9 cellular contexts compared by ENCODE assay signal in the genomic region with DNA sequence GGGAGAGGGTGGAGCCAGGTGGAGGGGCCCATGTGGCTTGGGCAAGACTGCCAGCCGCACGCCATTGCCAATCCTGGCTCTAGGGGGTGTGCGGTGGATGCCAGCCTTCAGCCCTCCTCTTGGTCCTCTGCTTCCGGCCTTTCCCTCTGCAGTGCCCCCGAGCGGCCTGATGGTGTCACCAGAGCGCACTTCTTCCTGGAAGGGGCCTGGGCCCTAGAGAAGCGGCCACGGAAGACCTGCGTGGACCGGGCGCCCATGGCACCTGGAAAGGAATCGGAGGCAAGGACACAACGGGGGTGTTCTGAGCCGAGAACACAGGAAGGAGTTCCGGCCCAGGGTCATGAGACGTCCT.
DNase-seq lines count a peak whose midpoint lies in the region; TF ChIP-seq lines count a peak whose summit lies in the region.
"Had no signal": no experiment of that assay in that cellular context is flagged by ENCODE, and none has a peak within 500 bp of the region (broad histone marks: within the 10 kb centered on the region; RNA-seq: fewer than 3 reads in every experiment).

No MANE protein-coding gene starts in this region.

- H3K9me3 Mint-ChIP-seq in chondrocyte (ENCODE audit: low read depth), result peaks cover 4% of the 10 kb centered on the region

- peak; percentile 85 for TF ChIP-seq CTCF in HEK293 (tag by site-specific recombination; IDR thresholded peaks at IDR 0.05)
- TF ChIP-seq CTCF in RWPE1 (conservative IDR thresholded peaks at IDR 0.05; ENCODE audit: low read depth), result peak; percentile 84
- TF ChIP-seq CTCF in chondrocyte (IDR thresholded peaks at IDR 0.05), result peak; percentile 87
- TF ChIP-seq CTCF in kidney epithelial cell (IDR thresholded peaks at IDR 0.05; ENCODE audit: insufficient read depth, low read length, poor library complexity, severe bottlenecking), result peak; percentile 94

- H3K4me1 ChIP-seq in HEK293 (ENCODE audit: control insufficient read depth, insufficient read depth, low read length), result no peaks in the 10 kb centered on the region; the same call in 1 of the 2 replicates

- H3K27ac Mint-ChIP-seq in chondrocyte (ENCODE audit: unreplicated experiment), result no peak overlapping the region
- H3K27ac Mint-ChIP-seq: CD8-positive, alpha-beta T cell had no signal

- peak overlapping the region; percentile 39 for H3K4me3 Mint-ChIP-seq in chondrocyte (ENCODE audit: unreplicated experiment)
- H3K4me3 Mint-ChIP-seq: CD8-positive, alpha-beta T cell had no signal

- H3K27ac ChIP-seq in HEK293 (ENCODE audit: extremely low read depth, low read depth, low read length) (peak overlapping the region; percentile 4; the same call in 1 of the 2 replicates), RWPE1 (peak overlapping the region; percentile 16; the same call in 1 of the 2 replicates)

- no peaks in the 10 kb centered on the region for H3K9me3 ChIP-seq in HEK293 (ENCODE audit: control insufficient read depth, insufficient read depth, low read depth, low read length)

- peaks cover 28% of the 10 kb centered on the region for H3K27me3 Mint-ChIP-seq in chondrocyte (ENCODE audit: low read depth)

- H3K4me3 ChIP-seq in HEK293 (ENCODE audit: low read depth, low read length) (no peak overlapping the region), kidney epithelial cell (ENCODE audit: low read depth, low read length) (no peak overlapping the region)

- H3K36me3 Mint-ChIP-seq in chondrocyte (ENCODE audit: low read depth), result no peaks in the 10 kb centered on the region
- H3K36me3 Mint-ChIP-seq: CD8-positive, alpha-beta T cell had no signal

- H3K4me1 Mint-ChIP-seq in chondrocyte (ENCODE audit: low read depth), result peaks cover 9% of the 10 kb centered on the region

- no peaks in the 10 kb centered on the region for H3K27me3 ChIP-seq in kidney epithelial cell (ENCODE audit: control insufficient read depth, insufficient read depth, low read length)

- POLR2A ChIA-PET in HEK293 (lab: Yijun Ruan, JAX), result no interaction called here
- POLR2A ChIA-PET in RWPE1 (lab: Yijun Ruan, JAX; ENCODE audit: low non-redundant PET), result no interaction called here

- no peaks in the 10 kb centered on the region for H3K36me3 ChIP-seq in HEK293 (ENCODE audit: control insufficient read depth in 2 of 2, insufficient read depth in 1 of 2, low read length in 2 of 2)
- H3K36me3 ChIP-seq in kidney epithelial cell (ENCODE audit: control insufficient read depth, insufficient read depth, low read length), result no peaks in the 10 kb centered on the region

- CTCF ChIA-PET in HEK293 (lab: Yijun Ruan, JAX), result interaction anchor here (0.7 to 1.0 kb wide), 2 partner anchors 10 to 312 kb away, joined by 3 read pairs; no protein-coding TSS in a partner anchor
- CTCF ChIA-PET in RWPE1 (lab: Yijun Ruan, JAX), result no interaction called here

- peak; percentile 66 for DNase-seq in activated CD4-positive, alpha-beta T cell treated with anti-CD3 and anti-CD28 coated beads for 48 hours
- no peak for DNase-seq in activated CD4-positive, alpha-beta T cell treated with anti-CD3 and anti-CD28 coated beads for 4 hours
- peak; percentile 85 for DNase-seq in LHCN-M2 (ENCODE audit: low read depth)
- peak; percentile 59 for DNase-seq in RWPE1 (ENCODE audit: low spot score)
- DNase-seq in chondrocyte (ENCODE audit: low spot score), result no peak
- no peak for DNase-seq in kidney epithelial cell (ENCODE audit: low read depth)
- peak; percentile 8 for DNase-seq in stimulated activated CD4-positive, alpha-beta T cell treated with anti-CD3 and anti-CD28 coated beads, Interleukin-4, amount 100 ng/mL, for 24 hours

TF ChIP-seq in HEK293, 187 proteins besides CTCF, POLR2A, EP300 and RAD21 (continues in another document):
- TF ChIP-seq, protein P1, sequence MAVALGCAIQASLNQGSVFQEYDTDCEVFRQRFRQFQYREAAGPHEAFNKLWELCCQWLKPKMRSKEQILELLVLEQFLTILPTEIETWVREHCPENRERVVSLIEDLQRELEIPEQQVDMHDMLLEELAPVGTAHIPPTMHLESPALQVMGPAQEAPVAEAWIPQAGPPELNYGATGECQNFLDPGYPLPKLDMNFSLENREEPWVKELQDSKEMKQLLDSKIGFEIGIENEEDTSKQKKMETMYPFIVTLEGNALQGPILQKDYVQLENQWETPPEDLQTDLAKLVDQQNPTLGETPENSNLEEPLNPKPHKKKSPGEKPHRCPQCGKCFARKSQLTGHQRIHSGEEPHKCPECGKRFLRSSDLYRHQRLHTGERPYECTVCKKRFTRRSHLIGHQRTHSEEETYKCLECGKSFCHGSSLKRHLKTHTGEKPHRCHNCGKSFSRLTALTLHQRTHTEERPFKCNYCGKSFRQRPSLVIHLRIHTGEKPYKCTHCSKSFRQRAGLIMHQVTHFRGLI (tag by site-specific recombination; IDR thresholded peaks at IDR 0.05), result no peak
- TF ChIP-seq ZFP41 (tag by site-specific recombination; IDR thresholded peaks at IDR 0.05; ENCODE audit: borderline replicate concordance) (no peak), ZFP37 (tag by site-specific recombination; IDR thresholded peaks at IDR 0.05) (0 out of 2 replicates have a peak, but pooled peaks have one; percentile 63), HOXC10 (CRISPR knock-in tag; IDR thresholded peaks at IDR 0.05) (no peak), ZNF501 (tag by site-specific recombination; IDR thresholded peaks at IDR 0.05) (0 out of 2 replicates have a peak, but pooled peaks have one; percentile 53), ZBTB17 (tag by site-specific recombination; IDR thresholded peaks at IDR 0.05) (peak; percentile 29; the same call in 1 of the 2 replicates), ZBTB1 (tag by site-specific recombination; IDR thresholded peaks at IDR 0.05) (no peak), ZNF558 (tag by site-specific recombination; IDR thresholded peaks at IDR 0.05) (no peak), ZNF747 (tag by site-specific recombination; IDR thresholded peaks at IDR 0.05) (no peak), ZNF202 (tag by site-specific recombination; IDR thresholded peaks at IDR 0.05; ENCODE audit: borderline replicate concordance) (no peak), REPIN1 (tag by site-specific recombination; IDR thresholded peaks at IDR 0.05; ENCODE audit: low read depth) (no peak), ZNF114 (tag by site-specific recombination; IDR thresholded peaks at IDR 0.05) (no peak), ZNF350 (tag by site-specific recombination; IDR thresholded peaks at IDR 0.05) (no peak), ZBTB20 (tag by site-specific recombination; IDR thresholded peaks at IDR 0.05) (no peak)
- TF ChIP-seq, protein P2, sequence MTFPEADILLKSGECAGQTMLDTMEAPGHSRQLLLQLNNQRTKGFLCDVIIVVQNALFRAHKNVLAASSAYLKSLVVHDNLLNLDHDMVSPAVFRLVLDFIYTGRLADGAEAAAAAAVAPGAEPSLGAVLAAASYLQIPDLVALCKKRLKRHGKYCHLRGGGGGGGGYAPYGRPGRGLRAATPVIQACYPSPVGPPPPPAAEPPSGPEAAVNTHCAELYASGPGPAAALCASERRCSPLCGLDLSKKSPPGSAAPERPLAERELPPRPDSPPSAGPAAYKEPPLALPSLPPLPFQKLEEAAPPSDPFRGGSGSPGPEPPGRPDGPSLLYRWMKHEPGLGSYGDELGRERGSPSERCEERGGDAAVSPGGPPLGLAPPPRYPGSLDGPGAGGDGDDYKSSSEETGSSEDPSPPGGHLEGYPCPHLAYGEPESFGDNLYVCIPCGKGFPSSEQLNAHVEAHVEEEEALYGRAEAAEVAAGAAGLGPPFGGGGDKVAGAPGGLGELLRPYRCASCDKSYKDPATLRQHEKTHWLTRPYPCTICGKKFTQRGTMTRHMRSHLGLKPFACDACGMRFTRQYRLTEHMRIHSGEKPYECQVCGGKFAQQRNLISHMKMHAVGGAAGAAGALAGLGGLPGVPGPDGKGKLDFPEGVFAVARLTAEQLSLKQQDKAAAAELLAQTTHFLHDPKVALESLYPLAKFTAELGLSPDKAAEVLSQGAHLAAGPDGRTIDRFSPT (tag by site-specific recombination; IDR thresholded peaks at IDR 0.05), result peak; percentile 18; the same call in 1 of the 2 replicates
- TF ChIP-seq, protein P3, sequence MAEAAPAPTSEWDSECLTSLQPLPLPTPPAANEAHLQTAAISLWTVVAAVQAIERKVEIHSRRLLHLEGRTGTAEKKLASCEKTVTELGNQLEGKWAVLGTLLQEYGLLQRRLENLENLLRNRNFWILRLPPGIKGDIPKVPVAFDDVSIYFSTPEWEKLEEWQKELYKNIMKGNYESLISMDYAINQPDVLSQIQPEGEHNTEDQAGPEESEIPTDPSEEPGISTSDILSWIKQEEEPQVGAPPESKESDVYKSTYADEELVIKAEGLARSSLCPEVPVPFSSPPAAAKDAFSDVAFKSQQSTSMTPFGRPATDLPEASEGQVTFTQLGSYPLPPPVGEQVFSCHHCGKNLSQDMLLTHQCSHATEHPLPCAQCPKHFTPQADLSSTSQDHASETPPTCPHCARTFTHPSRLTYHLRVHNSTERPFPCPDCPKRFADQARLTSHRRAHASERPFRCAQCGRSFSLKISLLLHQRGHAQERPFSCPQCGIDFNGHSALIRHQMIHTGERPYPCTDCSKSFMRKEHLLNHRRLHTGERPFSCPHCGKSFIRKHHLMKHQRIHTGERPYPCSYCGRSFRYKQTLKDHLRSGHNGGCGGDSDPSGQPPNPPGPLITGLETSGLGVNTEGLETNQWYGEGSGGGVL (tag by site-specific recombination; IDR thresholded peaks at IDR 0.05), result no peak
- TF ChIP-seq, protein P4, sequence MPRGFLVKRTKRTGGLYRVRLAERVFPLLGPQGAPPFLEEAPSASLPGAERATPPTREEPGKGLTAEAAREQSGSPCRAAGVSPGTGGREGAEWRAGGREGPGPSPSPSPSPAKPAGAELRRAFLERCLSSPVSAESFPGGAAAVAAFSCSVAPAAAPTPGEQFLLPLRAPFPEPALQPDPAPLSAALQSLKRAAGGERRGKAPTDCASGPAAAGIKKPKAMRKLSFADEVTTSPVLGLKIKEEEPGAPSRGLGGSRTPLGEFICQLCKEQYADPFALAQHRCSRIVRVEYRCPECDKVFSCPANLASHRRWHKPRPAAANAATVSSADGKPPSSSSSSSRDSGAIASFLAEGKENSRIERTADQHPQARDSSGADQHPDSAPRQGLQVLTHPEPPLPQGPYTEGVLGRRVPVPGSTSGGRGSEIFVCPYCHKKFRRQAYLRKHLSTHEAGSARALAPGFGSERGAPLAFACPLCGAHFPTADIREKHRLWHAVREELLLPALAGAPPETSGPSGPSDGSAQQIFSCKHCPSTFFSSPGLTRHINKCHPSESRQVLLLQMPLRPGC (tag by site-specific recombination; IDR thresholded peaks at IDR 0.05), result no peak

Comparison
In these comparisons a context has a peak if more than half of its experiments do, and no peak if none do; other contexts are left out.
1. DNase-seq: peak in activated CD4-positive, alpha-beta T cell treated with anti-CD3 and anti-CD28 coated beads for 48 hours (single experiment), LHCN-M2 (single experiment), RWPE1 (single experiment) and stimulated activated CD4-positive, alpha-beta T cell treated with anti-CD3 and anti-CD28 coated beads, Interleukin-4, amount 100 ng/mL, for 24 hours (single experiment); none in activated CD4-positive, alpha-beta T cell treated with anti-CD3 and anti-CD28 coated beads for 4 hours (0 of 2), chondrocyte (single experiment) and kidney epithelial cell (single experiment).
2. Peak in every context shown above with its lines, with median percentiles within 50 percentile points of each other: CTCF ChIP-seq.